1 cellular context compared by ENCODE assay signal in genomic region chr20:50193851-50194830, GRCh38.
TF ChIP-seq lines count a peak whose summit lies in the region.

No MANE protein-coding gene starts in this region.

TF ChIP-seq in liver, 16 proteins besides CTCF, POLR2A, EP300 and RAD21 (continued from another document):
- TF ChIP-seq EGR1 (IDR thresholded peaks at IDR 0.05; ENCODE audit: low read depth in 2 of 2): peak in 1 of 2 donors; percentile 33
- no peak for TF ChIP-seq SP1 (IDR thresholded peaks at IDR 0.05)
TF ChIP-seq in liver: peak in this region for 8.
